Comparison of ENCODE assay signal across 1 cellular context in genomic region chr15:24986653-24987052, GRCh38.
TF ChIP-seq lines count a peak whose summit lies in the region.

No MANE protein-coding gene starts in this region.

TF ChIP-seq in GM23338, 12 proteins besides CTCF, POLR2A, EP300 and RAD21:
- TF ChIP-seq, protein P1, sequence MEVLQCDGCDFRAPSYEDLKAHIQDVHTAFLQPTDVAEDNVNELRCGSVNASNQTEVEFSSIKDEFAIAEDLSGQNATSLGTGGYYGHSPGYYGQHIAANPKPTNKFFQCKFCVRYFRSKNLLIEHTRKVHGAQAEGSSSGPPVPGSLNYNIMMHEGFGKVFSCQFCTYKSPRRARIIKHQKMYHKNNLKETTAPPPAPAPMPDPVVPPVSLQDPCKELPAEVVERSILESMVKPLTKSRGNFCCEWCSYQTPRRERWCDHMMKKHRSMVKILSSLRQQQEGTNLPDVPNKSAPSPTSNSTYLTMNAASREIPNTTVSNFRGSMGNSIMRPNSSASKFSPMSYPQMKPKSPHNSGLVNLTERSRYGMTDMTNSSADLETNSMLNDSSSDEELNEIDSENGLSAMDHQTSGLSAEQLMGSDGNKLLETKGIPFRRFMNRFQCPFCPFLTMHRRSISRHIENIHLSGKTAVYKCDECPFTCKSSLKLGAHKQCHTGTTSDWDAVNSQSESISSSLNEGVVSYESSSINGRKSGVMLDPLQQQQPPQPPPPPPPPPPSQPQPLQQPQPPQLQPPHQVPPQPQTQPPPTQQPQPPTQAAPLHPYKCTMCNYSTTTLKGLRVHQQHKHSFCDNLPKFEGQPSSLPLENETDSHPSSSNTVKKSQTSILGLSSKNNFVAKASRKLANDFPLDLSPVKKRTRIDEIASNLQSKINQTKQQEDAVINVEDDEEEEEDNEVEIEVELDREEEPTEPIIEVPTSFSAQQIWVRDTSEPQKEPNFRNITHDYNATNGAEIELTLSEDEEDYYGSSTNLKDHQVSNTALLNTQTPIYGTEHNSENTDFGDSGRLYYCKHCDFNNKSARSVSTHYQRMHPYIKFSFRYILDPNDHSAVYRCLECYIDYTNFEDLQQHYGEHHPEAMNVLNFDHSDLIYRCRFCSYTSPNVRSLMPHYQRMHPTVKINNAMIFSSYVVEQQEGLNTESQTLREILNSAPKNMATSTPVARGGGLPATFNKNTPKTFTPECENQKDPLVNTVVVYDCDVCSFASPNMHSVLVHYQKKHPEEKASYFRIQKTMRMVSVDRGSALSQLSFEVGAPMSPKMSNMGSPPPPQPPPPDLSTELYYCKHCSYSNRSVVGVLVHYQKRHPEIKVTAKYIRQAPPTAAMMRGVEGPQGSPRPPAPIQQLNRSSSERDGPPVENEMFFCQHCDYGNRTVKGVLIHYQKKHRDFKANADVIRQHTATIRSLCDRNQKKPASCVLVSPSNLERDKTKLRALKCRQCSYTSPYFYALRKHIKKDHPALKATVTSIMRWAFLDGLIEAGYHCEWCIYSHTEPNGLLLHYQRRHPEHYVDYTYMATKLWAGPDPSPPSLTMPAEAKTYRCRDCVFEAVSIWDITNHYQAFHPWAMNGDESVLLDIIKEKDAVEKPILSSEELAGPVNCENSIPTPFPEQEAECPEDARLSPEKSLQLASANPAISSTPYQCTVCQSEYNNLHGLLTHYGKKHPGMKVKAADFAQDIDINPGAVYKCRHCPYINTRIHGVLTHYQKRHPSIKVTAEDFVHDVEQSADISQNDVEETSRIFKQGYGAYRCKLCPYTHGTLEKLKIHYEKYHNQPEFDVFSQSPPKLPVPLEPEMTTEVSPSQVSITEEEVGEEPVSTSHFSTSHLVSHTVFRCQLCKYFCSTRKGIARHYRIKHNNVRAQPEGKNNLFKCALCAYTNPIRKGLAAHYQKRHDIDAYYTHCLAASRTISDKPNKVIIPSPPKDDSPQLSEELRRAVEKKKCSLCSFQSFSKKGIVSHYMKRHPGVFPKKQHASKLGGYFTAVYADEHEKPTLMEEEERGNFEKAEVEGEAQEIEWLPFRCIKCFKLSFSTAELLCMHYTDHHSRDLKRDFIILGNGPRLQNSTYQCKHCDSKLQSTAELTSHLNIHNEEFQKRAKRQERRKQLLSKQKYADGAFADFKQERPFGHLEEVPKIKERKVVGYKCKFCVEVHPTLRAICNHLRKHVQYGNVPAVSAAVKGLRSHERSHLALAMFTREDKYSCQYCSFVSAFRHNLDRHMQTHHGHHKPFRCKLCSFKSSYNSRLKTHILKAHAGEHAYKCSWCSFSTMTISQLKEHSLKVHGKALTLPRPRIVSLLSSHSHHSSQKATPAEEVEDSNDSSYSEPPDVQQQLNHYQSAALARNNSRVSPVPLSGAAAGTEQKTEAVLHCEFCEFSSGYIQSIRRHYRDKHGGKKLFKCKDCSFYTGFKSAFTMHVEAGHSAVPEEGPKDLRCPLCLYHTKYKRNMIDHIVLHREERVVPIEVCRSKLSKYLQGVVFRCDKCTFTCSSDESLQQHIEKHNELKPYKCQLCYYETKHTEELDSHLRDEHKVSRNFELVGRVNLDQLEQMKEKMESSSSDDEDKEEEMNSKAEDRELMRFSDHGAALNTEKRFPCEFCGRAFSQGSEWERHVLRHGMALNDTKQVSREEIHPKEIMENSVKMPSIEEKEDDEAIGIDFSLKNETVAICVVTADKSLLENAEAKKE (CRISPR knock-in tag; IDR thresholded peaks at IDR 0.05) = no peak
- peak; percentile 24; the same call in 1 of the 2 replicates for TF ChIP-seq POLR2AphosphoS5 (IDR thresholded peaks at IDR 0.05; ENCODE audit: low read depth)
